Comparison of ENCODE assay signal across 11 cellular contexts in genomic region chr6:15754035-15754705, GRCh38.
DNase-seq lines count a peak whose midpoint lies in the region; ATAC-seq and TF ChIP-seq lines count a peak whose summit lies in the region.
"Had no signal": no experiment of that assay in that cellular context is flagged by ENCODE, and none has a peak within 500 bp of the region (broad histone marks: within the 10 kb centered on the region; RNA-seq: fewer than 3 reads in every experiment).

No MANE protein-coding gene starts in this region.

- H3K27me3 ChIP-seq in PC-3 (ENCODE audit: low read length) = no peaks in the 10 kb centered on the region

- ATAC-seq in PC-3 = no peak
- no peak for ATAC-seq in stimulated activated naive B cell treated with anti-CD40 and anti-IgM and Interleukin-4, amounts not matched to agents 10 μg/mL and 1 μg/mL and 100 μg/mL, for 72 hours (replicated peaks)
- ATAC-seq in HG03354 (IDR thresholded peaks at IDR 0.05; ENCODE audit: poor library complexity, severe bottlenecking, unreplicated experiment) = no peak
- no peak for ATAC-seq in GM18909 (IDR thresholded peaks at IDR 0.05; ENCODE audit: poor library complexity, unreplicated experiment)

- H4K20me1 ChIP-seq in PC-3 (ENCODE audit: low read length) = no peaks in the 10 kb centered on the region

- POLR2A ChIA-PET in PC-3 (lab: Charles Lee; ENCODE audit: unreplicated experiment) = no interaction called here

- H3K9me3 Mint-ChIP-seq in stimulated activated naive B cell treated with anti-CD40 and anti-IgM and Interleukin-4, amounts not matched to agents 10 μg/mL and 1 μg/mL and 100 μg/mL, for 72 hours = peaks cover 0 to 2% of the 10 kb centered on the region in 2 donors
- H3K9me3 Mint-ChIP-seq in activated naive CD4-positive, alpha-beta T cell treated with anti-CD3 and anti-CD28 coated beads for 36 hours = peaks cover 5% of the 10 kb centered on the region

- no peak overlapping the region for H3K9ac ChIP-seq in PC-3 (ENCODE audit: low read length)

- H3K27ac Mint-ChIP-seq in stimulated activated naive B cell treated with anti-CD40 and anti-IgM and Interleukin-4, amounts not matched to agents 10 μg/mL and 1 μg/mL and 100 μg/mL, for 72 hours = peak overlapping the region; percentile 42
- no peak overlapping the region for H3K27ac Mint-ChIP-seq in activated naive CD4-positive, alpha-beta T cell treated with anti-CD3 and anti-CD28 coated beads for 36 hours

- peaks cover 0 to 1% of the 10 kb centered on the region in 2 donors for H3K4me1 Mint-ChIP-seq in stimulated activated naive B cell treated with anti-CD40 and anti-IgM and Interleukin-4, amounts not matched to agents 10 μg/mL and 1 μg/mL and 100 μg/mL, for 72 hours
- H3K4me1 Mint-ChIP-seq in activated naive CD4-positive, alpha-beta T cell treated with anti-CD3 and anti-CD28 coated beads for 36 hours (ENCODE audit: low read depth) = no peaks in the 10 kb centered on the region

- TF ChIP-seq CTCF in PC-3 (conservative IDR thresholded peaks at IDR 0.05; ENCODE audit: low read depth, low read length) (no peak), fibroblast of mammary gland (conservative IDR thresholded peaks at IDR 0.05; ENCODE audit: control insufficient read depth, insufficient read depth, low read depth, low read length) (no peak)

- no peaks in the 10 kb centered on the region for H3K36me3 ChIP-seq in PC-3 (ENCODE audit: low read depth, low read length)
- H3K36me3 ChIP-seq: HAP-1 had no signal

- CTCF ChIA-PET in PC-3 (lab: Charles Lee) = interaction anchor here (0.9 kb wide), 1 partner anchor 63 kb away, joined by 8 read pairs; no protein-coding TSS in a partner anchor
- CTCF ChIA-PET in activated naive CD4-positive, alpha-beta T cell treated with anti-CD3 and anti-CD28 coated beads for 36 hours (lab: Charles Lee) = interaction anchor here (1.2 to 1.3 kb wide), 2 partner anchors 15 to 17 kb away, joined by 3 to 5 read pairs; no protein-coding TSS in a partner anchor

- H3K4me1 ChIP-seq in PC-3 (ENCODE audit: insufficient read depth, low read length) = no peaks in the 10 kb centered on the region
- H3K4me1 ChIP-seq: HAP-1 had no signal

- H3K27ac ChIP-seq in PC-3 (ENCODE audit: low read length) = no peak overlapping the region
- H3K27ac ChIP-seq: 22Rv1 had no signal

- no TSS peak for BruUV-seq in PC-3 (replicated peaks; lab: Mats Ljungman, UMichigan)

- no peaks in the 10 kb centered on the region for H3K79me2 ChIP-seq in PC-3 (ENCODE audit: low read length)

- DNase-seq in NCI-H2171 treated with DMSO at 0.1 percent for 48 hours (lab: John Stamatoyannopoulos, UW) (peak; percentile 47), NCI-H2171 (lab: John Stamatoyannopoulos, UW) (no peak), PC-3 (peak; percentile 23), fibroblast of mammary gland (ENCODE audit: low read depth) (peak; percentile 78)
- no peak for DNase-seq in stimulated activated naive B cell treated with anti-CD40 and anti-IgM and Interleukin-4, amounts not matched to agents 10 μg/mL and 1 μg/mL and 100 μg/mL, for 72 hours
- DNase-seq in activated naive CD4-positive, alpha-beta T cell treated with anti-CD3 and anti-CD28 coated beads for 36 hours = no peak
- DNase-seq: NCI-H1417 had no signal

- no peaks in the 10 kb centered on the region for H3F3A ChIP-seq in PC-3 (ENCODE audit: low read length, unreplicated experiment)

- H3K9me2 ChIP-seq in PC-3 (replicated peaks; ENCODE audit: low read length) = no peaks in the 10 kb centered on the region

- no peak overlapping the region for H3K4me3 Mint-ChIP-seq in stimulated activated naive B cell treated with anti-CD40 and anti-IgM and Interleukin-4, amounts not matched to agents 10 μg/mL and 1 μg/mL and 100 μg/mL, for 72 hours
- H3K4me3 Mint-ChIP-seq in activated naive CD4-positive, alpha-beta T cell treated with anti-CD3 and anti-CD28 coated beads for 36 hours = no peak overlapping the region

- intact Hi-C loops in PC-3 (cut with micrococcal nuclease) = no loop called here
- intact Hi-C loops in activated naive CD4-positive, alpha-beta T cell treated with anti-CD3 and anti-CD28 coated beads for 36 hours (cut with micrococcal nuclease) = no loop called here

- H3K4me3 ChIP-seq in PC-3 (ENCODE audit: low read length) (no peak overlapping the region), fibroblast of mammary gland (ENCODE audit: control insufficient read depth, low read depth, low read length) (no peak overlapping the region)
- H3K4me3 ChIP-seq: HAP-1 had no signal

- H3K27me3 Mint-ChIP-seq in stimulated activated naive B cell treated with anti-CD40 and anti-IgM and Interleukin-4, amounts not matched to agents 10 μg/mL and 1 μg/mL and 100 μg/mL, for 72 hours = no peaks in the 10 kb centered on the region
- no peaks in the 10 kb centered on the region for H3K27me3 Mint-ChIP-seq in activated naive CD4-positive, alpha-beta T cell treated with anti-CD3 and anti-CD28 coated beads for 36 hours (ENCODE audit: low read depth)

- H2AFZ ChIP-seq in PC-3 (ENCODE audit: low read length) = peak overlapping the region; percentile 71

- H3K9me3 ChIP-seq in PC-3 (ENCODE audit: low read length) = no peaks in the 10 kb centered on the region
- H3K9me3 ChIP-seq: HAP-1 had no signal

- H3K4me2 ChIP-seq in PC-3 (ENCODE audit: low read length) = no peak overlapping the region

- no peaks in the 10 kb centered on the region for H3K36me3 Mint-ChIP-seq in stimulated activated naive B cell treated with anti-CD40 and anti-IgM and Interleukin-4, amounts not matched to agents 10 μg/mL and 1 μg/mL and 100 μg/mL, for 72 hours
- no peaks in the 10 kb centered on the region for H3K36me3 Mint-ChIP-seq in activated naive CD4-positive, alpha-beta T cell treated with anti-CD3 and anti-CD28 coated beads for 36 hours (ENCODE audit: low read depth)

Comparison
In these comparisons a context has a peak if more than half of its experiments do, and no peak if none do; other contexts are left out.
1. DNase-seq: peak in NCI-H2171 treated with DMSO at 0.1 percent for 48 hours (single experiment), PC-3 (single experiment) and fibroblast of mammary gland (single experiment); none in NCI-H2171 (single experiment), stimulated activated naive B cell treated with anti-CD40 and anti-IgM and Interleukin-4, amounts not matched to agents 10 μg/mL and 1 μg/mL and 100 μg/mL, for 72 hours (single experiment) and activated naive CD4-positive, alpha-beta T cell treated with anti-CD3 and anti-CD28 coated beads for 36 hours (single experiment).